7 cellular contexts compared by ENCODE assay signal in genomic region chr4:2843909-2844584, GRCh38. TPM values are rescaled to one million over a fixed set of nuclear protein-coding genes. Genes with fewer than 3 reads are reported as not detected.
A peak's percentile ranks its signal among the peaks of the same experiment; 100 is the strongest.
DNase-seq lines count a peak whose midpoint lies in the region; ATAC-seq, FAIRE-seq and TF ChIP-seq lines count a peak whose summit lies in the region.

No MANE protein-coding gene starts in this region.

- TF ChIP-seq CTCF in endothelial cell of umbilical vein (IDR thresholded peaks at IDR 0.05; ENCODE audit: extremely low read depth in 1 of 2, insufficient read depth in 1 of 2, low read depth in 1 of 2, low read length in 2 of 2) = no peak

- intact Hi-C loops in endothelial cell of umbilical vein (cut with micrococcal nuclease) = loop anchor here (1.0 to 5.0 kb wide), 3 partner anchors 26 to 88 kb away; no protein-coding TSS in a partner anchor
- intact Hi-C loops in aorta (cut with DNase I) = loop anchor here in 1 of 2 donors (5.0 kb wide), 1 partner anchor 52 kb away; the partner anchor contains the start of gene SH3BP2

- no TSS peak for BruUV-seq in endothelial cell of umbilical vein (replicated peaks; lab: Mats Ljungman, UMichigan)

- H3K27ac ChIP-seq in SK-N-MC (no peak overlapping the region; the same call in 1 of the 2 replicates), endothelial cell of umbilical vein (ENCODE audit: insufficient read depth, low read depth, low read length) (no peak overlapping the region), aorta (ENCODE audit: low read depth in 1 of 2, low read length in 2 of 2) (peak overlapping the region; percentile 57 to 70)

- H3K9ac ChIP-seq in SK-N-MC (ENCODE audit: insufficient read length) (peak overlapping the region; percentile 98), endothelial cell of umbilical vein (replicated peaks; ENCODE audit: extremely low read depth, insufficient read depth, low read length) (peak overlapping the region; percentile 87), mucosa of stomach (ENCODE audit: low read length) (peak overlapping the region; percentile 88)

- FAIRE-seq in endothelial cell of umbilical vein (lab: Jason Lieb, UNC) = peak; percentile 46

- TF ChIP-seq POLR2A in GM18505 (IDR thresholded peaks at IDR 0.05; ENCODE audit: borderline replicate concordance, extremely low read depth, insufficient read depth, insufficient read length) (no peak), endothelial cell of umbilical vein (IDR thresholded peaks at IDR 0.05; ENCODE audit: low read depth, low read length) (no peak)

- H3K27me3 ChIP-seq in endothelial cell of umbilical vein (ENCODE audit: control insufficient read depth in 2 of 2, insufficient read depth in 2 of 2, low read length in 2 of 2) (no peaks in the 10 kb centered on the region), mucosa of stomach (ENCODE audit: control insufficient read depth, insufficient read depth, low read length) (no peaks in the 10 kb centered on the region), aorta (ENCODE audit: control insufficient read depth in 1 of 2, insufficient read depth in 2 of 2, low read length in 1 of 2) (no peaks in the 10 kb centered on the region)

- peak overlapping the region; percentile 99 for H3K4me2 ChIP-seq in endothelial cell of umbilical vein (ENCODE audit: insufficient read depth, low read length)

- H3K9me3 ChIP-seq in SK-N-MC (ENCODE audit: low read depth, low read length) (no peaks in the 10 kb centered on the region), endothelial cell of umbilical vein (replicated peaks; ENCODE audit: control insufficient read depth, insufficient read depth, low read length) (no peaks in the 10 kb centered on the region), mucosa of stomach (ENCODE audit: control insufficient read depth, low read length) (no peaks in the 10 kb centered on the region), aorta (ENCODE audit: control insufficient read depth, low read length) (no peaks in the 10 kb centered on the region)

- ATAC-seq in GM18505 (IDR thresholded peaks at IDR 0.05; ENCODE audit: unreplicated experiment) (peak; percentile 27), HG02884 (IDR thresholded peaks at IDR 0.05; ENCODE audit: unreplicated experiment) (peak; percentile 15), aorta (ENCODE audit: low FRiP score) (no peak), HG03378 (IDR thresholded peaks at IDR 0.05; ENCODE audit: unreplicated experiment) (no peak)

- H4K20me1 ChIP-seq in endothelial cell of umbilical vein (replicated peaks; ENCODE audit: control insufficient read depth, extremely low read depth, insufficient read depth, low read length) = peaks cover 4% of the 10 kb centered on the region

- peak overlapping the region; percentile 28 for H2AFZ ChIP-seq in endothelial cell of umbilical vein (ENCODE audit: low read depth, low read length)

- CTCF ChIA-PET in endothelial cell of umbilical vein (lab: Charles Lee) = no interaction called here

- no peaks in the 10 kb centered on the region for H3K9me1 ChIP-seq in endothelial cell of umbilical vein (replicated peaks; ENCODE audit: control insufficient read depth, extremely low read depth, insufficient read depth, low read length)

- no peaks in the 10 kb centered on the region for H3K36me3 ChIP-seq in SK-N-MC (ENCODE audit: insufficient read depth, low read length)
- no peaks in the 10 kb centered on the region for H3K36me3 ChIP-seq in endothelial cell of umbilical vein (ENCODE audit: control insufficient read depth in 2 of 2, extremely low read depth in 1 of 2, insufficient read depth in 2 of 2, low read length in 2 of 2)
- H3K36me3 ChIP-seq in mucosa of stomach (ENCODE audit: control insufficient read depth, insufficient read depth, low read length) = no peaks in the 10 kb centered on the region
- no peaks in the 10 kb centered on the region for H3K36me3 ChIP-seq in aorta (ENCODE audit: control insufficient read depth in 1 of 2, insufficient read depth in 2 of 2, low read length in 1 of 2)

- H3K4me3 ChIP-seq in SK-N-MC (peak overlapping the region; percentile 96), endothelial cell of umbilical vein (replicated peaks in 1 of 3; ENCODE audit: insufficient read depth in 1 of 3, low read depth in 1 of 3, low read length in 3 of 3) (peak overlapping the region; percentile 70 to 95 (median 84)), mucosa of stomach (ENCODE audit: low read length) (peak overlapping the region; percentile 71), aorta (ENCODE audit: low read length in 2 of 2) (peak overlapping the region; percentile 83 to 94)

- dilution Hi-C loops in endothelial cell of umbilical vein (cut with MboI; ENCODE audit: extremely low pct_ligation_motif_present, low sequenced_read_pairs) = no loop called here

- no peak for DNase-seq in SK-N-MC (ENCODE audit: low read depth, low spot score)
- peak; percentile 49 for DNase-seq in endothelial cell of umbilical vein (ENCODE audit: low read depth, low spot score)
- DNase-seq in aorta = peak in 1 of 2 donors; percentile 66

- H3K4me1 ChIP-seq in endothelial cell of umbilical vein (ENCODE audit: control insufficient read depth, extremely low read depth, insufficient read depth, low read length) = peaks cover 19% of the 10 kb centered on the region
- peaks cover 21% of the 10 kb centered on the region for H3K4me1 ChIP-seq in mucosa of stomach (ENCODE audit: control insufficient read depth, insufficient read depth, low read length)
- H3K4me1 ChIP-seq in aorta (ENCODE audit: control insufficient read depth in 1 of 2, insufficient read depth in 2 of 2, low read length in 2 of 2) = peaks cover 0 to 5% of the 10 kb centered on the region in 2 donors

- WGBS in aorta, 2 donors = 1% methylated on average over 57 to 78 of the region's 78 CpGs

- POLR2A ChIA-PET in endothelial cell of umbilical vein (lab: Charles Lee) = interaction anchor here (1.0 kb wide), 1 partner anchor 17 kb away, joined by 3 read pairs; no protein-coding TSS in a partner anchor

- peaks cover 51% of the 10 kb centered on the region for H3K79me2 ChIP-seq in endothelial cell of umbilical vein (ENCODE audit: control insufficient read depth, insufficient read depth, low read length)

TF ChIP-seq in endothelial cell of umbilical vein, 7 proteins besides CTCF, POLR2A, EP300 and RAD21:
- TF ChIP-seq, protein P1, sequence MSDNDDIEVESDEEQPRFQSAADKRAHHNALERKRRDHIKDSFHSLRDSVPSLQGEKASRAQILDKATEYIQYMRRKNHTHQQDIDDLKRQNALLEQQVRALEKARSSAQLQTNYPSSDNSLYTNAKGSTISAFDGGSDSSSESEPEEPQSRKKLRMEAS (IDR thresholded peaks at IDR 0.05; ENCODE audit: insufficient read depth, insufficient read length) = no peak
- no peak for TF ChIP-seq JUN (IDR thresholded peaks at IDR 0.05; ENCODE audit: borderline replicate concordance, insufficient read depth, insufficient read length, low read depth)
- no peak for TF ChIP-seq GATA2 (IDR thresholded peaks at IDR 0.05; ENCODE audit: insufficient read depth, insufficient read length, low read depth, low read length)
- TF ChIP-seq EZH2 (IDR thresholded peaks at IDR 0.05; ENCODE audit: borderline replicate concordance, low read depth, low read length, severe bottlenecking) = no peak
- TF ChIP-seq MYC (IDR thresholded peaks at IDR 0.05; ENCODE audit: low read depth, low read length) = no peak
- TF ChIP-seq POLR2AphosphoS5 (IDR thresholded peaks at IDR 0.05; ENCODE audit: insufficient read depth, low read depth, low read length) = no peak
- TF ChIP-seq FOS (IDR thresholded peaks at IDR 0.05; ENCODE audit: borderline replicate concordance, insufficient read depth, low read length) = no peak

RNA-seq across cellular contexts. Expression of gene ADD1, which starts 0.4 kb away (rescaled TPM):
- total RNA-seq in endothelial cell of umbilical vein (280 and 305 TPM in 2 replicates), aorta (100 to 1,000 TPM; 305 to 351 TPM)
- polyA plus RNA-seq in endothelial cell of umbilical vein (219 and 240 TPM in 2 replicates), aorta (100 to 1,000 TPM in 1 of 2 donors, 10 to 100 TPM in 1; 98.3 to 263 TPM)
- polyA plus RNA-seq in endothelial cell of umbilical vein (2011; cell fraction: cytosol; rRNA removed) = 224 and 238 TPM in 2 replicates
- polyA plus RNA-seq in endothelial cell of umbilical vein (2011; cell fraction: nucleus; rRNA removed) = 419 and 491 TPM in 2 replicates
- 207 and 220 TPM in 2 replicates for polyA plus RNA-seq in endothelial cell of umbilical vein (2012)
- polyA minus RNA-seq in endothelial cell of umbilical vein = 189 and 232 TPM in 2 replicates
- polyA minus RNA-seq in endothelial cell of umbilical vein (2011; cell fraction: cytosol; rRNA and poly(A)+ RNA removed) = 23.2 TPM
- polyA minus RNA-seq in endothelial cell of umbilical vein (2011; cell fraction: nucleus; rRNA and poly(A)+ RNA removed) = 162 and 211 TPM in 2 replicates

RNA-seq across cellular contexts. Expression of gene SH3BP2, which starts 51.2 kb away (rescaled TPM):
- 69.2 and 73.1 TPM in 2 replicates for total RNA-seq in endothelial cell of umbilical vein
- 62.9 and 73.9 TPM in 2 replicates for polyA plus RNA-seq in endothelial cell of umbilical vein
- 21.9 and 32.7 TPM in 2 replicates for polyA plus RNA-seq in endothelial cell of umbilical vein (2011; cell fraction: cytosol; rRNA removed)
- polyA plus RNA-seq in endothelial cell of umbilical vein (2011; cell fraction: nucleus; rRNA removed) = 220 and 232 TPM in 2 replicates
- 24.3 and 30.0 TPM in 2 replicates for polyA plus RNA-seq in endothelial cell of umbilical vein (2012)
- 149 and 192 TPM in 2 replicates for polyA minus RNA-seq in endothelial cell of umbilical vein
- polyA minus RNA-seq in endothelial cell of umbilical vein (2011; cell fraction: cytosol; rRNA and poly(A)+ RNA removed) = 7.4 TPM
- polyA minus RNA-seq in endothelial cell of umbilical vein (2011; cell fraction: nucleus; rRNA and poly(A)+ RNA removed) = 74.5 and 84.1 TPM in 2 replicates
- total RNA-seq in aorta = 10 to 100 TPM; 47.8 to 75.4 TPM
- 10 to 100 TPM in 1 of 2 donors, 1 to 10 TPM in 1; 6.2 to 13.8 TPM for polyA plus RNA-seq in aorta

Comparison
In these comparisons a context has a peak if more than half of its experiments do, and no peak if none do; other contexts are left out.
1. ATAC-seq: peak in GM18505 (single experiment) and HG02884 (single experiment); none in aorta (single experiment) and HG03378 (single experiment).
2. H3K27ac ChIP-seq: peak in aorta (2 of 2); none in SK-N-MC (single experiment) and endothelial cell of umbilical vein (single experiment).
3. Peak in every context shown above with its lines, with median percentiles within 50 percentile points of each other: H3K4me3 ChIP-seq and H3K9ac ChIP-seq.